ENCODE assay signal across 13 cellular contexts in genomic region chr7:76338298-76339084, GRCh38. TPM values are rescaled to one million over a fixed set of nuclear protein-coding genes. Genes with fewer than 3 reads are reported as not detected.
A peak's percentile ranks its signal among the peaks of the same experiment; 100 is the strongest.
DNase-seq lines count a peak whose midpoint lies in the region; ATAC-seq, FAIRE-seq and TF ChIP-seq lines count a peak whose summit lies in the region.
"Had no signal": no experiment of that assay in that cellular context is flagged by ENCODE, and none has a peak within 500 bp of the region (broad histone marks: within the 10 kb centered on the region; RNA-seq: fewer than 3 reads in every experiment).

No MANE protein-coding gene starts in this region.

- H3K9me3 ChIP-seq in pancreas: no peaks in the 10 kb centered on the region

- ATAC-seq in pancreas: peak; percentile 7 to 42 (median 20)

- no peak for TF ChIP-seq CTCF in pancreas (IDR thresholded peaks at IDR 0.05)

- FAIRE-seq in pancreas (lab: Jason Lieb, UNC): no peak
- FAIRE-seq: small intestine had no signal

- peak; percentile 57 for DNase-seq in EH (ENCODE audit: low read depth)
- DNase-seq in NCI-H1436 (lab: John Stamatoyannopoulos, UW): peak; percentile 77
- DNase-seq in dedifferentiated amniotic fluid mesenchymal stem cell (ENCODE audit: extremely low spot score): peak; percentile 54
- DNase-seq in pancreas: no peak
- no peak for DNase-seq in ACHN
- DNase-seq in SHP77 (lab: John Stamatoyannopoulos, UW): no peak
- DNase-seq in DMS114 treated with DMSO at 0.1 percent for 48 hours (lab: John Stamatoyannopoulos, UW; ENCODE audit: unreplicated experiment): no peak
- DNase-seq: activated CD4-positive, alpha-beta T cell treated with anti-CD3 and anti-CD28 coated beads, Interleukin-2, amount 50 U/mL, for 48 hours; NCI-H1092 treated with DMSO at 0.1 percent for 48 hours; NCI-H748 treated with DMSO at 0.1 percent for 48 hours; small intestine; stimulated activated CD8-positive, alpha-beta memory T cell treated with anti-CD3 and anti-CD28 coated beads, Interleukin-4, amount 100 ng/mL, for 48 hours had no signal

- peak overlapping the region in 1 of 4 donors; percentile 2 for H3K27ac ChIP-seq in pancreas
- H3K27ac ChIP-seq: HL-60 had no signal

- intact Hi-C loops in pancreas (cut with DNase I): no loop called here

- H3K27me3 ChIP-seq in pancreas: no peaks in the 10 kb centered on the region

- 37% methylated on average over 9 of the region's 9 CpGs for WGBS in pancreas, 2 donors

- H3K4me3 ChIP-seq in pancreas: no peak overlapping the region

- peaks cover 3 to 23% (median 10%) of the 10 kb centered on the region in 3 donors for H3K4me1 ChIP-seq in pancreas

- in situ Hi-C loops in ACHN (cut with HindIII; ENCODE audit: low pct_ligation_motif_present, low pct_unique_long_range_greater_than_20kb, low sequenced_read_pairs): no loop called here

- H3K36me3 ChIP-seq in pancreas: no peaks in the 10 kb centered on the region

RNA-seq across cellular contexts. Expression of gene YWHAG, which starts 20.3 kb away (rescaled TPM):
- total RNA-seq in pancreas: 10 to 100 TPM; 23.3 to 55.7 (median 38.9) TPM
- polyA plus RNA-seq in pancreas: 10 to 100 TPM; 15.7 to 30.9 TPM

RNA-seq across cellular contexts. Expression of gene HSPB1, which starts 36.0 kb away (rescaled TPM):
- total RNA-seq in pancreas: 100 to 1,000 TPM; 106 to 752 (median 138) TPM
- polyA plus RNA-seq in pancreas: 100 to 1,000 TPM; 160 to 642 TPM

Comparison
In these comparisons a context has a peak if more than half of its experiments do, and no peak if none do; other contexts are left out.
1. DNase-seq: peak in EH (single experiment), NCI-H1436 (single experiment) and dedifferentiated amniotic fluid mesenchymal stem cell (single experiment); none in pancreas (0 of 6), ACHN (single experiment), SHP77 (0 of 2) and DMS114 treated with DMSO at 0.1 percent for 48 hours (single experiment).